ENCODE assay signal across 8 cellular contexts in the genomic region with DNA sequence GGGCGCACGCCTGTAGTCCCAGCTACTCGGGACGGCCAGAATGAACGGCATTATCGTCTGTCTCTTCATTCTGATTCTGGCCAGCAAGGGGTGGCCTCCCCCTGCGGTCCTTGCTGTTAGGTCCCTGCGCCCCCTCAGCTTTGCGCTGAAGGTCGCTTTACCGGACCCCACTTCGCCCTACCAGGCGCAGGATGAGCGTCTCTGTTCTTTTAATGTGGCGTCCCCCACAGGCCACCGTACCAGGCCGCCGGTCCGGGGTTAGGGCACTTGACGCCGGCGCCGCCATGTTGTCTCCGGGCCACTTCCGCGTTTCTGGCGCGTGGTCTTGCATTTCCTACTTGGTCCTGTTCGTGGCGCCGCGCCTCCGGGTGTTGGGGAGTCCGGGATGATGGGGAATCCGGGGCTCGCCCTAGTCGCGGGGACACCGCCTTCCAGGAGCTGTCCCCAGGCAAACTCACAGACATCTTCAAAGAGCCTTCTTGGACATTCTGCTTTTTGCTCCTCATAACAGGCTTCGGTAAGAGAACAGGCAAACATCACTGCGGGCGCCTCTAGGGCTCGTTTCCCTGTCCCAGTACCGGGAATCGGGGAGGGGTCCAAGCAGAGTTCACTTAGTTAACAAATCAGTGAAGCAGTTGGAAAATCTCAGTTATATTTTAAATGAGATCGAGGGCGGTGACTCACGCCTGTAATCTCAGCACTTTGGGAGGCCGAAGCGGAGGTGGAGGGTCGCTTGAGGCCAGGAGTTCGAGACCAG. TPM values are rescaled to one million over a fixed set of nuclear protein-coding genes. Genes with fewer than 3 reads are reported as not detected.
A peak's percentile ranks its signal among the peaks of the same experiment; 100 is the strongest.
DNase-seq lines count a peak whose midpoint lies in the region; ATAC-seq and TF ChIP-seq lines count a peak whose summit lies in the region.

No MANE protein-coding gene starts in this region.

- H3K9me3 Mint-ChIP-seq in activated CD4-positive, alpha-beta T cell treated with anti-CD3 and anti-CD28 coated beads, Interleukin-2, amount 10 ng/mL, durations not matched to agents 7 days and 5 days: no peaks in the 10 kb centered on the region

- peak; percentile 66 for TF ChIP-seq CTCF in C4-2B (conservative IDR thresholded peaks at IDR 0.05)

- H3K4me1 Mint-ChIP-seq in activated CD4-positive, alpha-beta T cell treated with anti-CD3 and anti-CD28 coated beads, Interleukin-2, amount 10 ng/mL, durations not matched to agents 7 days and 5 days: peaks cover 19% of the 10 kb centered on the region

- POLR2A ChIA-PET in activated CD4-positive, alpha-beta T cell treated with anti-CD3 and anti-CD28 coated beads, Interleukin-2, amount 10 ng/mL, durations not matched to agents 7 days and 5 days (lab: Charles Lee): no interaction called here

- no peaks in the 10 kb centered on the region for H3K27me3 Mint-ChIP-seq in activated CD4-positive, alpha-beta T cell treated with anti-CD3 and anti-CD28 coated beads, Interleukin-2, amount 10 ng/mL, durations not matched to agents 7 days and 5 days

- H3K36me3 Mint-ChIP-seq in activated CD4-positive, alpha-beta T cell treated with anti-CD3 and anti-CD28 coated beads, Interleukin-2, amount 10 ng/mL, durations not matched to agents 7 days and 5 days (ENCODE audit: low read depth): peaks cover 8% of the 10 kb centered on the region

- DNase-seq in NCI-H526 (lab: John Stamatoyannopoulos, UW) (peak; percentile 81 to 95), dedifferentiated amniotic fluid mesenchymal stem cell (ENCODE audit: extremely low spot score) (peak; percentile 91), left lobe of liver (ENCODE audit: low spot score) (peak; percentile 96)
- peak; percentile 95 for DNase-seq in activated CD4-positive, alpha-beta T cell treated with anti-CD3 and anti-CD28 coated beads, Interleukin-2, amount 10 ng/mL, durations not matched to agents 7 days and 5 days
- DNase-seq in stimulated activated CD4-positive, alpha-beta T cell treated with anti-CD3 and anti-CD28 coated beads, Interleukin-2, amount 100 ng/mL, for 24 hours: peak; percentile 95 to 96

- H3K4me3 Mint-ChIP-seq in activated CD4-positive, alpha-beta T cell treated with anti-CD3 and anti-CD28 coated beads, Interleukin-2, amount 10 ng/mL, durations not matched to agents 7 days and 5 days: peak overlapping the region; percentile 98

- H3K27ac ChIP-seq in C4-2B: peak overlapping the region; percentile 56

- ATAC-seq in GM19351 (IDR thresholded peaks at IDR 0.05; ENCODE audit: unreplicated experiment) (peak; percentile 84), HG03520 (IDR thresholded peaks at IDR 0.05; ENCODE audit: unreplicated experiment) (peak; percentile 86), left lobe of liver (peak; percentile 100)

- CTCF ChIA-PET in activated CD4-positive, alpha-beta T cell treated with anti-CD3 and anti-CD28 coated beads, Interleukin-2, amount 10 ng/mL, durations not matched to agents 7 days and 5 days (lab: Charles Lee): interaction anchor here (0.6 to 1.6 kb wide), 8 partner anchors 8 to 988 kb away, joined by 3 to 7 read pairs (median 4); partner anchors contain the start of genes FECH and NARS1

- H3K27ac Mint-ChIP-seq in activated CD4-positive, alpha-beta T cell treated with anti-CD3 and anti-CD28 coated beads, Interleukin-2, amount 10 ng/mL, durations not matched to agents 7 days and 5 days: peak overlapping the region; percentile 97

RNA-seq across cellular contexts. Expression of gene NARS1, which starts 8.5 kb away (rescaled TPM):
- 10 to 100 TPM; 71.7 to 84.7 TPM for total RNA-seq in activated CD4-positive, alpha-beta T cell treated with anti-CD3 and anti-CD28 coated beads, Interleukin-2, amount 10 ng/mL, durations not matched to agents 7 days and 5 days
- 36.9 TPM for total RNA-seq in left lobe of liver

RNA-seq across cellular contexts. Expression of gene FECH, which starts 43.7 kb away (rescaled TPM):
- total RNA-seq in activated CD4-positive, alpha-beta T cell treated with anti-CD3 and anti-CD28 coated beads, Interleukin-2, amount 10 ng/mL, durations not matched to agents 7 days and 5 days: 10 to 100 TPM; 18.7 to 23.1 TPM
- 31.5 TPM for total RNA-seq in left lobe of liver

Comparison
In these comparisons a context has a peak if more than half of its experiments do, and no peak if none do; other contexts are left out.
1. Peak in every context shown above with its lines: DNase-seq, ATAC-seq and H3K27ac ChIP-seq.